In genomic region chr7:12771378-12771877, GRCh38 we compare ENCODE assay signal across 9 cellular contexts.
DNase-seq lines count a peak whose midpoint lies in the region; ATAC-seq, FAIRE-seq and TF ChIP-seq lines count a peak whose summit lies in the region.
"Had no signal": no experiment of that assay in that cellular context is flagged by ENCODE, and none has a peak within 500 bp of the region (broad histone marks: within the 10 kb centered on the region; RNA-seq: fewer than 3 reads in every experiment).

No MANE protein-coding gene starts in this region.

- peaks cover 0 to 4% (median 0%) of the 10 kb centered on the region in 8 donors for H3K9me3 ChIP-seq in spleen

- peak; percentile 99 for FAIRE-seq in H54 (lab: Jason Lieb, UNC)

- H3K36me3 Mint-ChIP-seq in natural killer cell = no peaks in the 10 kb centered on the region
- H3K36me3 Mint-ChIP-seq: activated naive CD8-positive, alpha-beta T cell treated with anti-CD3 and anti-CD28 coated beads for 36 hours had no signal

- no peak overlapping the region for H3K4me3 Mint-ChIP-seq in natural killer cell
- H3K4me3 Mint-ChIP-seq: activated naive CD8-positive, alpha-beta T cell treated with anti-CD3 and anti-CD28 coated beads for 36 hours had no signal

- no peak for ATAC-seq in GM21786 (IDR thresholded peaks at IDR 0.05; ENCODE audit: unreplicated experiment)
- ATAC-seq in natural killer cell = no peak

- H3K9me3 Mint-ChIP-seq in natural killer cell = peaks cover 0 to 2% of the 10 kb centered on the region in 2 donors
- H3K9me3 Mint-ChIP-seq: activated naive CD8-positive, alpha-beta T cell treated with anti-CD3 and anti-CD28 coated beads for 36 hours had no signal

- H3K36me3 ChIP-seq in spleen = no peaks in the 10 kb centered on the region

- H3K27me3 ChIP-seq in spleen (replicated peaks in 1 of 7) = no peaks in the 10 kb centered on the region

- intact Hi-C loops in spleen (cut with DNase I; ENCODE audit: low total_unique reads) = no loop called here
- intact Hi-C loops in natural killer cell (cut with micrococcal nuclease) = no loop called here

- no peak overlapping the region for H3K27ac Mint-ChIP-seq in natural killer cell
- H3K27ac Mint-ChIP-seq: activated naive CD8-positive, alpha-beta T cell treated with anti-CD3 and anti-CD28 coated beads for 36 hours had no signal

- DNase-seq in H54 (ENCODE audit: insufficient read length, low spot score) (peak; percentile 15), NCI-H526 treated with DMSO at 0.1 percent for 48 hours (lab: John Stamatoyannopoulos, UW) (peak; percentile 66), fibroblast of the aortic adventitia (ENCODE audit: low read depth) (peak; percentile 95), pulmonary artery endothelial cell (ENCODE audit: low read depth, low spot score) (peak; percentile 72), spleen (no peak), natural killer cell (no peak)
- no peak for DNase-seq in activated CD4-positive, alpha-beta T cell treated with anti-CD3 and anti-CD28 coated beads for 1 hour
- DNase-seq: activated naive CD8-positive, alpha-beta T cell treated with anti-CD3 and anti-CD28 coated beads for 36 hours had no signal

- no peak for TF ChIP-seq POLR2A in H54 (IDR thresholded peaks at IDR 0.05; ENCODE audit: low read depth, low read length)
- TF ChIP-seq POLR2A in spleen (IDR thresholded peaks at IDR 0.05) = no peak

- H3K4me1 Mint-ChIP-seq in natural killer cell = no peaks in the 10 kb centered on the region

- H3K27me3 Mint-ChIP-seq in natural killer cell (ENCODE audit: low read depth in 2 of 2) = peaks cover 0 to 6% of the 10 kb centered on the region in 2 donors

- TF ChIP-seq CTCF in fibroblast of the aortic adventitia (IDR thresholded peaks at IDR 0.05; ENCODE audit: insufficient read depth, low read length) (no peak), spleen (IDR thresholded peaks at IDR 0.05 in 8 of 11, conservative IDR thresholded peaks at IDR 0.05 in 3 of 11) (no peak), natural killer cell (IDR thresholded peaks at IDR 0.05) (no peak)

- no peak overlapping the region for H3K27ac ChIP-seq in spleen

- H3K4me3 ChIP-seq in fibroblast of the aortic adventitia (ENCODE audit: low read depth, low read length) (peak overlapping the region; percentile 40), spleen (no peak overlapping the region)

- WGBS in spleen, 5 donors = 22 to 62% (median 31%) methylated on average over 6 to 7 of the region's 7 CpGs

- no peaks in the 10 kb centered on the region for H3K4me1 ChIP-seq in spleen

Comparison
In these comparisons a context has a peak if more than half of its experiments do, and no peak if none do; other contexts are left out.
1. DNase-seq: peak in H54 (single experiment), NCI-H526 treated with DMSO at 0.1 percent for 48 hours (single experiment), fibroblast of the aortic adventitia (single experiment) and pulmonary artery endothelial cell (single experiment); none in activated CD4-positive, alpha-beta T cell treated with anti-CD3 and anti-CD28 coated beads for 1 hour (single experiment), spleen (single experiment) and natural killer cell (single experiment).